15 cellular contexts compared by ENCODE assay signal in the genomic region with DNA sequence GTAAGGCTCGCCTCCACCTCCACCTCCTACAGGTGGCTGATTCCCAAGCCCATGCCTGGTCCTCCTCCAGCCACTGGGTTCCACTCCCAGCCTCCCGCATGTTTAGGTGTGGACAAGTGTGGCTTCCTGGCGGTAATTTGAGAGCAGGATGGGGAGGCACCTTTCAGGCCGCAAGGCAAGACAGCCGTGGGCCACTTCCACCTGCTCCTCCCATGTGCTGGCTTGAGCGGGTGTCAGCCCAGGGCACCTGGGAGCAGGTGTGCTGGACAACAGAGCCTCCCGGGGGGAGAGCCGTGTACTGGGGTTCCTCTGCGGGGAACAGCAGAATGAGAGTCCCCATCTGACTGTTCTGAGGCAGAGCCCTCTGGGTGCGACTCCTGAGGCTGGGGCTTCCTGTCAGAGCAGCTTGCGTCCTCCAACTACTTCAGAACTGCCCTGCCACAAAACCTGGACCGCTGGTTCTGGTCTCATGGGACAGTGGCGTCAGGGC.
"Had no signal": no experiment of that assay in that cellular context is flagged by ENCODE, and none has a peak within 500 bp of the region (broad histone marks: within the 10 kb centered on the region; RNA-seq: fewer than 3 reads in every experiment).

No MANE protein-coding gene starts in this region.

- FAIRE-seq: small intestine had no signal

- H3K27ac Mint-ChIP-seq: activated CD4-positive, alpha-beta memory T cell treated with anti-CD3 and anti-CD28 coated beads, Interleukin-2, amount 10 ng/mL, durations not matched to agents 7 days and 5 days; nephron progenitor cell; stimulated activated effector memory CD8-positive, alpha-beta T cell treated with anti-CD3 and anti-CD28 coated beads, Interleukin-12 subunit alpha, Interleukin-12 subunit beta, amount 100 ng/mL, for 72 hours; T-helper 2 cell treated with Interferon-gamma antibody and Interleukin-4, amounts not matched to agents 5 μg/mL and 100 μg/mL, for 36 hours had no signal

- H3K4me3 ChIP-seq: coronary artery, gastrocnemius medialis, ovary, tibial nerve had no signal

- H3K4me3 Mint-ChIP-seq: activated CD4-positive, alpha-beta memory T cell treated with anti-CD3 and anti-CD28 coated beads, Interleukin-2, amount 10 ng/mL, durations not matched to agents 7 days and 5 days; nephron progenitor cell; stimulated activated effector memory CD8-positive, alpha-beta T cell treated with anti-CD3 and anti-CD28 coated beads, Interleukin-12 subunit alpha, Interleukin-12 subunit beta, amount 100 ng/mL, for 72 hours had no signal

- H3K4me1 ChIP-seq: gastrocnemius medialis, tibial nerve had no signal

- H3K36me3 Mint-ChIP-seq: stimulated activated effector memory CD8-positive, alpha-beta T cell treated with anti-CD3 and anti-CD28 coated beads, Interleukin-12 subunit alpha, Interleukin-12 subunit beta, amount 100 ng/mL, for 72 hours had no signal

- H3K4me1 Mint-ChIP-seq: stimulated activated effector memory CD8-positive, alpha-beta T cell treated with anti-CD3 and anti-CD28 coated beads, Interleukin-12 subunit alpha, Interleukin-12 subunit beta, amount 100 ng/mL, for 72 hours had no signal

- H3K36me3 ChIP-seq: gastrocnemius medialis, ovary, tibial nerve had no signal

- DNase-seq: activated CD4-positive, alpha-beta memory T cell treated with anti-CD3 and anti-CD28 coated beads, Interleukin-2, amount 10 ng/mL, durations not matched to agents 7 days and 5 days; activated CD4-positive, CD25-positive, alpha-beta regulatory T cell treated with anti-CD3 and anti-CD28 coated beads, Interleukin-2, amount 50 U/mL, for 72 hours; caudate nucleus; effector CD8-positive, alpha-beta T cell; gastrocnemius medialis; islet precursor cell; left ventricle myocardium superior; mesendoderm; nephron progenitor cell; ovary; small intestine had no signal

- H3K27me3 Mint-ChIP-seq: activated CD4-positive, alpha-beta memory T cell treated with anti-CD3 and anti-CD28 coated beads, Interleukin-2, amount 10 ng/mL, durations not matched to agents 7 days and 5 days had no signal

- H3K27me3 ChIP-seq: gastrocnemius medialis, ovary, tibial nerve had no signal

- H3K9me3 Mint-ChIP-seq: activated CD4-positive, alpha-beta memory T cell treated with anti-CD3 and anti-CD28 coated beads, Interleukin-2, amount 10 ng/mL, durations not matched to agents 7 days and 5 days; nephron progenitor cell; stimulated activated effector memory CD8-positive, alpha-beta T cell treated with anti-CD3 and anti-CD28 coated beads, Interleukin-12 subunit alpha, Interleukin-12 subunit beta, amount 100 ng/mL, for 72 hours; T-helper 2 cell treated with Interferon-gamma antibody and Interleukin-4, amounts not matched to agents 5 μg/mL and 100 μg/mL, for 36 hours had no signal

- H3K9me3 ChIP-seq: gastrocnemius medialis, ovary, tibial nerve had no signal

- H3K27ac ChIP-seq: coronary artery, gastrocnemius medialis, ovary, tibial nerve had no signal
